In genomic region chr19:44889830-44890365, GRCh38 we compare ENCODE assay signal across 8 cellular contexts. TPM values are rescaled to one million over a fixed set of nuclear protein-coding genes. Genes with fewer than 3 reads are reported as not detected.
DNase-seq lines count a peak whose midpoint lies in the region; ATAC-seq and TF ChIP-seq lines count a peak whose summit lies in the region.

No MANE protein-coding gene starts in this region.

- peaks cover 27% of the 10 kb centered on the region for H3F3A ChIP-seq in GM23338 (replicated peaks; ENCODE audit: low read depth)

- H3K27ac ChIP-seq in GM23338 (ENCODE audit: low read depth) (peak overlapping the region; percentile 83), gastroesophageal sphincter (peak overlapping the region in 3 of 4 donors; percentile 93 to 99 (median 95)), gastrocnemius medialis (peak overlapping the region in 2 of 4 donors; percentile 94 to 95)

- ATAC-seq in GM23338 (no peak), WTC11 (no peak), gastroesophageal sphincter (no peak), gastrocnemius medialis (no peak), GM18873 (IDR thresholded peaks at IDR 0.05; ENCODE audit: low FRiP score, unreplicated experiment) (no peak)

- peaks cover 34% of the 10 kb centered on the region for H3K36me3 ChIP-seq in GM23338 (ENCODE audit: insufficient read depth)
- peaks cover 0 to 65% of the 10 kb centered on the region in 2 donors for H3K36me3 ChIP-seq in gastroesophageal sphincter
- peaks cover 2 to 24% of the 10 kb centered on the region in 2 donors for H3K36me3 ChIP-seq in gastrocnemius medialis

- no peak for DNase-seq in GM23338 (ENCODE audit: low spot score)
- no peak for DNase-seq in WTC11 (ENCODE audit: low spot score)
- no peak for DNase-seq in gastrocnemius medialis
- no peak for DNase-seq in NOMO-1 (lab: John Stamatoyannopoulos, UW; ENCODE audit: unreplicated experiment in 2 of 2)
- no peak for DNase-seq in NCI-H226
- no peak for DNase-seq in DMS153 treated with DMSO at 0.1 percent for 48 hours (lab: John Stamatoyannopoulos, UW; ENCODE audit: unreplicated experiment)

- H3K27me3 ChIP-seq in GM23338 (ENCODE audit: insufficient read depth) (no peaks in the 10 kb centered on the region), gastroesophageal sphincter (no peaks in the 10 kb centered on the region), gastrocnemius medialis (no peaks in the 10 kb centered on the region)

- H2AFZ ChIP-seq in GM23338: no peak overlapping the region

- peaks cover 30% of the 10 kb centered on the region for H4K20me1 ChIP-seq in GM23338 (replicated peaks; ENCODE audit: insufficient read depth)

- in situ Hi-C loops in gastrocnemius medialis (cut with MboI; ENCODE audit: low sequenced_read_pairs in 4 of 4): loop anchor here in 1 of 4 donors (10.0 kb wide), 1 partner anchor 65 kb away; the partner anchor contains the start of gene CLPTM1

- peak overlapping the region; percentile 67 for H3K4me2 ChIP-seq in GM23338

- peaks cover 70% of the 10 kb centered on the region for H3K36me3 Mint-ChIP-seq in GM23338 (ENCODE audit: low read depth)
- H3K36me3 Mint-ChIP-seq in WTC11: peaks cover 55% of the 10 kb centered on the region

- H3K9me2 ChIP-seq in GM23338 (ENCODE audit: insufficient read depth): no peaks in the 10 kb centered on the region

- H3K4me1 Mint-ChIP-seq in GM23338 (peaks cover 22% of the 10 kb centered on the region), WTC11 (peaks cover 21% of the 10 kb centered on the region)

- TF ChIP-seq EP300 in gastroesophageal sphincter (IDR thresholded peaks at IDR 0.05): no peak

- no peak for TF ChIP-seq CTCF in GM23338 (conservative IDR thresholded peaks at IDR 0.05; ENCODE audit: low read depth in 2 of 2)
- TF ChIP-seq CTCF in WTC11 (IDR thresholded peaks at IDR 0.05): no peak
- TF ChIP-seq CTCF in gastroesophageal sphincter (IDR thresholded peaks at IDR 0.05): no peak
- TF ChIP-seq CTCF in gastrocnemius medialis (IDR thresholded peaks at IDR 0.05 in 4 of 5, conservative IDR thresholded peaks at IDR 0.05 in 1 of 5): no peak

- H3K9me3 Mint-ChIP-seq in GM23338 (peaks cover 3% of the 10 kb centered on the region; the same call in 2 of the 3 replicates), WTC11 (no peaks in the 10 kb centered on the region)

- intact Hi-C loops in gastrocnemius medialis (cut with DNase I; ENCODE audit: low total_unique reads): loop anchor here (1.0 to 5.0 kb wide), 3 partner anchors 44 to 288 kb away; partner anchors contain the start of genes BLOC1S3, CLPTM1, NECTIN2 and TRAPPC6A

- H3K27ac Mint-ChIP-seq in GM23338: peak overlapping the region; percentile 96
- H3K27ac Mint-ChIP-seq in WTC11: peak overlapping the region; percentile 97

- H3K4me3 ChIP-seq in GM23338 (peak overlapping the region; percentile 46), gastroesophageal sphincter (peak overlapping the region; percentile 45 to 98), gastrocnemius medialis (peak overlapping the region; percentile 67 to 81 (median 74))

- CTCF ChIA-PET in WTC11 (lab: Charles Lee): interaction anchor here (0.8 to 1.9 kb wide), 13 partner anchors 13 to 201 kb away, joined by 3 to 13 read pairs (median 5); partner anchors contain the start of genes APOE and NECTIN2

- peaks cover 20% of the 10 kb centered on the region for H3K27me3 Mint-ChIP-seq in GM23338 (ENCODE audit: insufficient read depth, low read depth, poor library complexity)
- H3K27me3 Mint-ChIP-seq in WTC11 (ENCODE audit: low read depth): no peaks in the 10 kb centered on the region; the same call in 1 of the 2 replicates

- H3K4me3 Mint-ChIP-seq in GM23338: peak overlapping the region; percentile 76
- peak overlapping the region; percentile 64 for H3K4me3 Mint-ChIP-seq in WTC11

- POLR2A ChIA-PET in WTC11 (lab: Charles Lee): interaction anchor here (1.2 to 1.8 kb wide), 5 partner anchors 15 to 202 kb away, joined by 4 to 12 read pairs (median 6); partner anchors contain the start of genes APOE, CLPTM1 and NECTIN2

- H3K4me1 ChIP-seq in GM23338 (ENCODE audit: insufficient read depth) (peaks cover 9% of the 10 kb centered on the region; the same call in 1 of the 2 replicates), gastroesophageal sphincter (peaks cover 0 to 32% (median 20%) of the 10 kb centered on the region in 3 donors), gastrocnemius medialis (peaks cover 18 to 23% of the 10 kb centered on the region in 2 donors)

- TF ChIP-seq POLR2A in gastroesophageal sphincter (IDR thresholded peaks at IDR 0.05): no peak
- TF ChIP-seq POLR2A in gastrocnemius medialis (IDR thresholded peaks at IDR 0.05): no peak

- peaks cover 33% of the 10 kb centered on the region for H3K79me2 ChIP-seq in GM23338 (replicated peaks; ENCODE audit: insufficient read depth)

- no peaks in the 10 kb centered on the region for H3K9me3 ChIP-seq in gastroesophageal sphincter
- H3K9me3 ChIP-seq in gastrocnemius medialis: no peaks in the 10 kb centered on the region

- WGBS in gastroesophageal sphincter (ENCODE audit: low coverage in 1 of 2), 2 donors: 48 to 50% methylated on average over 14 of the region's 17 CpGs

TF ChIP-seq in GM23338, 12 proteins besides CTCF, POLR2A, EP300 and RAD21 (continues in another document):
- TF ChIP-seq POLR2AphosphoS5 (IDR thresholded peaks at IDR 0.05; ENCODE audit: low read depth): no peak

TF ChIP-seq in WTC11, 78 proteins besides CTCF, POLR2A, EP300 and RAD21 (continues in another document):
- TF ChIP-seq FOXJ3 (CRISPR knock-in tag; IDR thresholded peaks at IDR 0.05; ENCODE audit: borderline replicate concordance) (no peak), NFE2L1 (CRISPR knock-in tag; IDR thresholded peaks at IDR 0.05) (0 out of 2 replicates have a peak, but pooled peaks have one; percentile 33), GTF2I (CRISPR knock-in tag; conservative IDR thresholded peaks at IDR 0.05) (0 out of 2 replicates have a peak, but pooled peaks have one; percentile 21), ETV6 (CRISPR knock-in tag; IDR thresholded peaks at IDR 0.05) (no peak), FOXP1 (CRISPR knock-in tag; IDR thresholded peaks at IDR 0.05; ENCODE audit: borderline replicate concordance) (no peak), STAT6 (CRISPR knock-in tag; conservative IDR thresholded peaks at IDR 0.05; ENCODE audit: low read depth) (no peak), GRHL2 (CRISPR knock-in tag; IDR thresholded peaks at IDR 0.05; ENCODE audit: insufficient replicate concordance, severe bottlenecking) (no peak)
- TF ChIP-seq, protein P1, sequence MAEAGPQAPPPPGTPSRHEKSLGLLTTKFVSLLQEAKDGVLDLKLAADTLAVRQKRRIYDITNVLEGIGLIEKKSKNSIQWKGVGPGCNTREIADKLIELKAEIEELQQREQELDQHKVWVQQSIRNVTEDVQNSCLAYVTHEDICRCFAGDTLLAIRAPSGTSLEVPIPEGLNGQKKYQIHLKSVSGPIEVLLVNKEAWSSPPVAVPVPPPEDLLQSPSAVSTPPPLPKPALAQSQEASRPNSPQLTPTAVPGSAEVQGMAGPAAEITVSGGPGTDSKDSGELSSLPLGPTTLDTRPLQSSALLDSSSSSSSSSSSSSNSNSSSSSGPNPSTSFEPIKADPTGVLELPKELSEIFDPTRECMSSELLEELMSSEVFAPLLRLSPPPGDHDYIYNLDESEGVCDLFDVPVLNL (CRISPR knock-in tag; IDR thresholded peaks at IDR 0.05; ENCODE audit: borderline replicate concordance, low read depth): no peak

RNA-seq across cellular contexts. Expression of gene TOMM40, which starts 1.2 kb away (rescaled TPM):
- 233 and 273 TPM in 2 replicates for total RNA-seq in GM23338 (2014; rRNA removed; shearing (Covaris generic))
- polyA plus RNA-seq in GM23338 (2016; fragmentation: Nextera tagmentation; extraction: Ambion mirVana): 135 and 142 TPM in 2 replicates
- total RNA-seq in WTC11 (2021): 166 to 221 TPM (median 181 TPM) in 3 replicates
- total RNA-seq in gastroesophageal sphincter: 10 to 100 TPM; 30.7 to 41.2 (median 33.7) TPM
- total RNA-seq in gastrocnemius medialis: 100 to 1,000 TPM in 1 of 4 donors, 10 to 100 TPM in 3; 75.1 to 148 (median 86.0) TPM

RNA-seq across cellular contexts. Expression of gene APOE, which starts 15.7 kb away (rescaled TPM):
- 1,391 and 1,438 TPM in 2 replicates for total RNA-seq in GM23338 (2014; rRNA removed; shearing (Covaris generic))
- 1,133 and 1,232 TPM in 2 replicates for polyA plus RNA-seq in GM23338 (2016; fragmentation: Nextera tagmentation; extraction: Ambion mirVana)
- 815 to 837 TPM (median 824 TPM) in 3 replicates for total RNA-seq in WTC11 (2021)
- total RNA-seq in gastroesophageal sphincter: 10 to 100 TPM in 3 of 4 donors, 1 to 10 TPM in 1; 7.8 to 44.4 (median 31.7) TPM
- 10 to 100 TPM; 18.9 to 36.5 (median 29.1) TPM for total RNA-seq in gastrocnemius medialis

RNA-seq across cellular contexts. Expression of gene APOC1, which starts 24.5 kb away (rescaled TPM):
- 25.4 and 26.8 TPM in 2 replicates for total RNA-seq in GM23338 (2014; rRNA removed; shearing (Covaris generic))
- polyA plus RNA-seq in GM23338 (2016; fragmentation: Nextera tagmentation; extraction: Ambion mirVana): 221 and 252 TPM in 2 replicates
- 76.2 to 101 TPM (median 86.5 TPM) in 3 replicates for total RNA-seq in WTC11 (2021)
- 1 to 10 TPM in 2 of 4 donors, not detected in 2; 2.2 to 4.8 TPM for total RNA-seq in gastroesophageal sphincter
- 10 to 100 TPM in 1 of 4 donors, 1 to 10 TPM in 3; 1.1 to 18.7 (median 7.9) TPM for total RNA-seq in gastrocnemius medialis

RNA-seq across cellular contexts. Expression of gene NECTIN2, which starts 43.8 kb away (rescaled TPM):
- 230 and 235 TPM in 2 replicates for total RNA-seq in GM23338 (2014; rRNA removed; shearing (Covaris generic))
- 109 and 113 TPM in 2 replicates for polyA plus RNA-seq in GM23338 (2016; fragmentation: Nextera tagmentation; extraction: Ambion mirVana)
- total RNA-seq in WTC11 (2021) (164 to 170 TPM (median 168 TPM) in 3 replicates), gastroesophageal sphincter (10 to 100 TPM; 27.6 to 47.8 (median 41.6) TPM), gastrocnemius medialis (10 to 100 TPM; 10.3 to 20.8 (median 16.7) TPM)

RNA-seq across cellular contexts. Expression of gene APOC4, which starts 52.1 kb away (rescaled TPM):
- total RNA-seq in GM23338 (2014; rRNA removed; shearing (Covaris generic)): not detected in 2 replicates
- polyA plus RNA-seq in GM23338 (2016; fragmentation: Nextera tagmentation; extraction: Ambion mirVana): not detected in 2 replicates
- not detected in 3 replicates for total RNA-seq in WTC11 (2021)
- total RNA-seq in gastroesophageal sphincter: not detected
- not detected for total RNA-seq in gastrocnemius medialis

Comparison
In these comparisons a context has a peak if more than half of its experiments do, and no peak if none do; other contexts are left out.
1. RNA of gene APOE, which starts 15.7 kb away (total RNA-seq): 1,391 to 1,438 TPM in GM23338 and 815 to 837 TPM in WTC11; 7.8 to 44.4 TPM in gastroesophageal sphincter and 18.9 to 36.5 TPM in gastrocnemius medialis; every median in the first group is over 10 times any median in the second.
2. Peak in every context shown above with its lines, with median percentiles within 50 percentile points of each other: H3K4me3 ChIP-seq.